Comparison of ENCODE assay signal across 27 cellular contexts in the genomic region with DNA sequence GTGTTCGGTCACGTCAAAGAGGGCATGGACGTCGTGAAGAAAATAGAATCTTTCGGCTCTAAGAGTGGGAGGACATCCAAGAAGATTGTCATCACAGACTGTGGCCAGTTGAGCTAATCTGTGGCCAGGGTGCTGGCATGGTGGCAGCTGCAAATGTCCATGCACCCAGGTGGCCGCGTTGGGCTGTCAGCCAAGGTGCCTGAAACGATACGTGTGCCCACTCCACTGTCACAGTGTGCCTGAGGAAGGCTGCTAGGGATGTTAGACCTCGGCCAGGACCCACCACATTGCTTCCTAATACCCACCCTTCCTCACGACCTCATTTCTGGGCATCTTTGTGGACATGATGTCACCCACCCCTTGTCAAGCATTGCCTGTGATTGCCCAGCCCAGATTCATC. TPM values are rescaled to one million over a fixed set of nuclear protein-coding genes. Genes with fewer than 3 reads are reported as not detected.
DNase-seq lines count a peak whose midpoint lies in the region; ATAC-seq and TF ChIP-seq lines count a peak whose summit lies in the region.
"Had no signal": no experiment of that assay in that cellular context is flagged by ENCODE, and none has a peak within 500 bp of the region (broad histone marks: within the 10 kb centered on the region; RNA-seq: fewer than 3 reads in every experiment).

No MANE protein-coding gene starts in this region.

- no peak overlapping the region for H4K8ac ChIP-seq in IMR-90 (ENCODE audit: low read depth in 2 of 2, low read length in 2 of 2)

- H3K4me3 ChIP-seq in IMR-90 (ENCODE audit: insufficient read depth, low read depth, low read length) (no peak overlapping the region), breast epithelium (no peak overlapping the region)
- H3K4me3 ChIP-seq: heart left ventricle, left lung, tibial artery had no signal

- intact Hi-C loops in activated CD4-positive, alpha-beta T cell treated with anti-CD3 and anti-CD28 coated beads, Interleukin-2, amount 10 ng/mL, durations not matched to agents 24 days and 14 days (cut with micrococcal nuclease), result no loop called here
- intact Hi-C loops in IMR-90 (cut with micrococcal nuclease) (no loop called here), breast epithelium (cut with DNase I; ENCODE audit: low total_unique reads) (no loop called here)

- no peaks in the 10 kb centered on the region for H3K9me3 Mint-ChIP-seq in activated CD4-positive, alpha-beta T cell treated with anti-CD3 and anti-CD28 coated beads, Interleukin-2, amount 10 ng/mL, durations not matched to agents 24 days and 14 days
- no peaks in the 10 kb centered on the region for H3K9me3 Mint-ChIP-seq in central memory CD8-positive, alpha-beta T cell
- H3K9me3 Mint-ChIP-seq in stimulated activated memory B cell treated with anti-CD40 and anti-IgM and Interleukin-4, amounts not matched to agents 10 μg/mL and 1 μg/mL and 100 μg/mL, for 72 hours, result no peaks in the 10 kb centered on the region
- H3K9me3 Mint-ChIP-seq: activated CD4-positive, alpha-beta memory T cell treated with anti-CD3 and anti-CD28 coated beads, Interleukin-2, amount 10 ng/mL, durations not matched to agents 7 days and 5 days; activated naive CD4-positive, alpha-beta T cell treated with anti-CD3 and anti-CD28 coated beads, Interleukin-2, amount 10 ng/mL, durations not matched to agents 7 days and 5 days; H9; mesothelial cell of epicardium had no signal

- in situ Hi-C loops in IMR-90 (cut with MboI; ENCODE audit: low sequenced_read_pairs), result no loop called here

- ATAC-seq in IMR-90 (ENCODE audit: low read depth), result no peak
- no peak for ATAC-seq in central memory CD8-positive, alpha-beta T cell (replicated peaks; ENCODE audit: extremely low read depth, poor library complexity, severe bottlenecking)
- ATAC-seq in stimulated activated memory B cell treated with anti-CD40 and anti-IgM and Interleukin-4, amounts not matched to agents 10 μg/mL and 1 μg/mL and 100 μg/mL, for 72 hours, result no peak
- ATAC-seq: heart left ventricle, left lung, SK-N-SH treated with all-trans-retinoic acid at 6 μM for 48 hours had no signal

- H3K36me3 ChIP-seq in IMR-90 (ENCODE audit: control insufficient read depth, insufficient read depth, low read length) (peaks cover 66% of the 10 kb centered on the region), breast epithelium (peaks cover 10% of the 10 kb centered on the region)

- no peak overlapping the region for H4K91ac ChIP-seq in IMR-90 (ENCODE audit: insufficient read depth, low read depth, low read length)

- peaks cover 46% of the 10 kb centered on the region for H3K4me1 Mint-ChIP-seq in activated CD4-positive, alpha-beta T cell treated with anti-CD3 and anti-CD28 coated beads, Interleukin-2, amount 10 ng/mL, durations not matched to agents 24 days and 14 days
- peaks cover 34% of the 10 kb centered on the region for H3K4me1 Mint-ChIP-seq in central memory CD8-positive, alpha-beta T cell
- H3K4me1 Mint-ChIP-seq in stimulated activated memory B cell treated with anti-CD40 and anti-IgM and Interleukin-4, amounts not matched to agents 10 μg/mL and 1 μg/mL and 100 μg/mL, for 72 hours, result peaks cover 76% of the 10 kb centered on the region

- dilution Hi-C loops in IMR-90 (cut with HindIII; ENCODE audit: low sequenced_read_pairs, unreplicated experiment), result no loop called here

- H3K27ac Mint-ChIP-seq in activated CD4-positive, alpha-beta T cell treated with anti-CD3 and anti-CD28 coated beads, Interleukin-2, amount 10 ng/mL, durations not matched to agents 24 days and 14 days, result peak overlapping the region; percentile 17
- H3K27ac Mint-ChIP-seq in central memory CD8-positive, alpha-beta T cell (ENCODE audit: low read depth), result no peak overlapping the region
- H3K27ac Mint-ChIP-seq in stimulated activated memory B cell treated with anti-CD40 and anti-IgM and Interleukin-4, amounts not matched to agents 10 μg/mL and 1 μg/mL and 100 μg/mL, for 72 hours, result peak overlapping the region; percentile 61
- H3K27ac Mint-ChIP-seq: activated CD4-positive, alpha-beta memory T cell treated with anti-CD3 and anti-CD28 coated beads, Interleukin-2, amount 10 ng/mL, durations not matched to agents 7 days and 5 days; activated naive CD4-positive, alpha-beta T cell treated with anti-CD3 and anti-CD28 coated beads, Interleukin-2, amount 10 ng/mL, durations not matched to agents 7 days and 5 days; H9; mesothelial cell of epicardium; progenitor cell of endocrine pancreas had no signal

- H2BK20ac ChIP-seq in IMR-90 (ENCODE audit: low read depth, low read length), result no peak overlapping the region

- H2AFZ ChIP-seq in IMR-90 (replicated peaks; ENCODE audit: low read length, poor library complexity), result peak overlapping the region; percentile 21

- H3K9ac ChIP-seq in IMR-90 (ENCODE audit: low read depth, low read length), result no peak overlapping the region

- H3K27ac ChIP-seq in IMR-90 (ENCODE audit: insufficient read depth, low read length), result no peak overlapping the region
- no peak overlapping the region for H3K27ac ChIP-seq in breast epithelium
- H3K27ac ChIP-seq: RWPE1, tibial artery, VCaP had no signal

- peaks cover 9% of the 10 kb centered on the region; the same call in 1 of the 2 replicates for H3K4me1 ChIP-seq in IMR-90 (ENCODE audit: control insufficient read depth, insufficient read depth, low read length)
- no peaks in the 10 kb centered on the region for H3K4me1 ChIP-seq in breast epithelium

- no peak for TF ChIP-seq POLR2A in IMR-90 (IDR thresholded peaks at IDR 0.05; ENCODE audit: low read depth, low read length)
- TF ChIP-seq POLR2A in breast epithelium (IDR thresholded peaks at IDR 0.05), result no peak

- peaks cover 79% of the 10 kb centered on the region for H3K36me3 Mint-ChIP-seq in activated CD4-positive, alpha-beta T cell treated with anti-CD3 and anti-CD28 coated beads, Interleukin-2, amount 10 ng/mL, durations not matched to agents 24 days and 14 days (ENCODE audit: low read depth)
- H3K36me3 Mint-ChIP-seq in central memory CD8-positive, alpha-beta T cell (ENCODE audit: insufficient read depth), result peaks cover 43% of the 10 kb centered on the region
- peaks cover 82% of the 10 kb centered on the region for H3K36me3 Mint-ChIP-seq in stimulated activated memory B cell treated with anti-CD40 and anti-IgM and Interleukin-4, amounts not matched to agents 10 μg/mL and 1 μg/mL and 100 μg/mL, for 72 hours

- no peak overlapping the region for H2AK5ac ChIP-seq in IMR-90 (ENCODE audit: low read depth, low read length)

- no peak overlapping the region for H2AK9ac ChIP-seq in IMR-90 (replicated peaks; ENCODE audit: low read depth, low read length, poor library complexity)

- no peak overlapping the region for H3K56ac ChIP-seq in IMR-90 (ENCODE audit: extremely low read depth, insufficient read depth, low read length)

- no peak for TF ChIP-seq CTCF in IMR-90 (conservative IDR thresholded peaks at IDR 0.05; ENCODE audit: low read depth, low read length)
- no peak for TF ChIP-seq CTCF in breast epithelium (IDR thresholded peaks at IDR 0.05)

- no peak overlapping the region for H4K5ac ChIP-seq in IMR-90 (ENCODE audit: low read depth, low read length)

- H2BK120ac ChIP-seq in IMR-90 (ENCODE audit: low read depth, low read length), result no peak overlapping the region

- H3K9me1 ChIP-seq in IMR-90 (ENCODE audit: insufficient read depth, low read length), result peaks cover 20% of the 10 kb centered on the region

- CTCF ChIA-PET in IMR-90 (lab: Yijun Ruan, JAX), result no interaction called here

- H2BK5ac ChIP-seq in IMR-90 (ENCODE audit: low read depth, low read length, poor library complexity, severe bottlenecking), result no peak overlapping the region

- H3K9me3 ChIP-seq in IMR-90 (ENCODE audit: control insufficient read depth, insufficient read depth, low read length) (no peaks in the 10 kb centered on the region), breast epithelium (no peaks in the 10 kb centered on the region)
- H3K9me3 ChIP-seq: heart left ventricle, left lung, tibial artery had no signal

- H4K20me1 ChIP-seq in IMR-90 (ENCODE audit: insufficient read depth, low read length), result peaks cover 55% of the 10 kb centered on the region

- H3K27me3 Mint-ChIP-seq in activated CD4-positive, alpha-beta T cell treated with anti-CD3 and anti-CD28 coated beads, Interleukin-2, amount 10 ng/mL, durations not matched to agents 24 days and 14 days, result no peaks in the 10 kb centered on the region
- no peaks in the 10 kb centered on the region for H3K27me3 Mint-ChIP-seq in central memory CD8-positive, alpha-beta T cell
- H3K27me3 Mint-ChIP-seq in stimulated activated memory B cell treated with anti-CD40 and anti-IgM and Interleukin-4, amounts not matched to agents 10 μg/mL and 1 μg/mL and 100 μg/mL, for 72 hours, result no peaks in the 10 kb centered on the region
- H3K27me3 Mint-ChIP-seq: activated CD4-positive, alpha-beta memory T cell treated with anti-CD3 and anti-CD28 coated beads, Interleukin-2, amount 10 ng/mL, durations not matched to agents 7 days and 5 days; activated naive CD4-positive, alpha-beta T cell treated with anti-CD3 and anti-CD28 coated beads, Interleukin-2, amount 10 ng/mL, durations not matched to agents 7 days and 5 days; progenitor cell of endocrine pancreas had no signal

- H3K4ac ChIP-seq in IMR-90 (ENCODE audit: low read depth, low read length), result no peak overlapping the region

- POLR2A ChIA-PET in IMR-90 (lab: Charles Lee; ENCODE audit: unreplicated experiment), result interaction anchor here (0.6 kb wide), 1 partner anchor 551 kb away, joined by 3 read pairs; no protein-coding TSS in a partner anchor

- no peak for DNase-seq in activated CD4-positive, alpha-beta T cell treated with anti-CD3 and anti-CD28 coated beads, Interleukin-2, amount 10 ng/mL, durations not matched to agents 24 days and 14 days
- DNase-seq in activated CD4-positive, alpha-beta T cell treated with anti-CD3 and anti-CD28 coated beads, Interleukin-2, amount 50 U/mL, for 1 hour, result no peak
- DNase-seq in IMR-90, result no peak
- no peak for DNase-seq in central memory CD8-positive, alpha-beta T cell (ENCODE audit: low spot score in 2 of 2)
- no peak for DNase-seq in stimulated activated CD4-positive, alpha-beta T cell treated with anti-CD3 and anti-CD28 coated beads, Interleukin-2, amount 100 ng/mL, for 24 hours
- no peak for DNase-seq in breast epithelium (ENCODE audit: low spot score in 2 of 2)
- no peak for DNase-seq in HuH-7 (ENCODE audit: low spot score)
- DNase-seq: activated naive CD4-positive, alpha-beta T cell treated with anti-CD3 and anti-CD28 coated beads, Interleukin-2, amount 10 ng/mL, durations not matched to agents 7 days and 5 days; activated T-cell treated with anti-CD3 and anti-CD28 coated beads, Interleukin-2, amount 50 U/mL, for 48 hours; cerebellar nuclear complex; DMS79; Karpas-422; left lung; NCI-H187; NCI-H526 treated with DMSO at 0.1 percent for 48 hours; stimulated activated CD4-positive, alpha-beta T cell treated with anti-CD3 and anti-CD28 coated beads, Interleukin-1b, Interleukin-23, amount 100 ng/mL, for 48 hours; stimulated activated naive CD4-positive, alpha-beta T cell had no signal

- no peak overlapping the region for H3K18ac ChIP-seq in IMR-90 (ENCODE audit: low read depth, low read length)

- WGBS in IMR-90 (ENCODE audit: extremely low coverage in 2 of 2, insufficient read length in 1 of 2), 2 experiments, result no CpG with 5 or more reads among the region's 11 CpGs

- no peak for TF ChIP-seq RAD21 in IMR-90 (IDR thresholded peaks at IDR 0.05; ENCODE audit: low read length)

- peak overlapping the region; percentile 1 for H3K4me3 Mint-ChIP-seq in activated CD4-positive, alpha-beta T cell treated with anti-CD3 and anti-CD28 coated beads, Interleukin-2, amount 10 ng/mL, durations not matched to agents 24 days and 14 days
- H3K4me3 Mint-ChIP-seq in central memory CD8-positive, alpha-beta T cell, result peak overlapping the region; percentile 5
- no peak overlapping the region for H3K4me3 Mint-ChIP-seq in stimulated activated memory B cell treated with anti-CD40 and anti-IgM and Interleukin-4, amounts not matched to agents 10 μg/mL and 1 μg/mL and 100 μg/mL, for 72 hours
- H3K4me3 Mint-ChIP-seq: activated CD4-positive, alpha-beta memory T cell treated with anti-CD3 and anti-CD28 coated beads, Interleukin-2, amount 10 ng/mL, durations not matched to agents 7 days and 5 days; activated naive CD4-positive, alpha-beta T cell treated with anti-CD3 and anti-CD28 coated beads, Interleukin-2, amount 10 ng/mL, durations not matched to agents 7 days and 5 days; H9; mesothelial cell of epicardium had no signal

- H3K27me3 ChIP-seq in IMR-90 (ENCODE audit: control insufficient read depth, insufficient read depth, low read length) (no peaks in the 10 kb centered on the region), breast epithelium (no peaks in the 10 kb centered on the region)
- H3K27me3 ChIP-seq: heart left ventricle, left lung, tibial artery had no signal

- no peak overlapping the region for H2BK15ac ChIP-seq in IMR-90 (ENCODE audit: low read depth, low read length)

- peaks cover 27 to 64% of the 10 kb centered on the region in 2 experiments for H3K79me1 ChIP-seq in IMR-90 (ENCODE audit: low read depth in 1 of 2, low read length in 2 of 2)

- H3K23ac ChIP-seq in IMR-90 (ENCODE audit: low read depth, low read length), result no peak overlapping the region

- no peak overlapping the region for H3K14ac ChIP-seq in IMR-90 (replicated peaks; ENCODE audit: low read depth, low read length)

- H3K4me2 ChIP-seq in IMR-90 (ENCODE audit: low read depth, low read length), result no peak overlapping the region

- BruUV-seq in IMR-90 (replicated peaks; lab: Mats Ljungman, UMichigan), result no TSS peak

RNA-seq across cellular contexts. Expression of a gene that starts 6.5 kb away (rescaled TPM):
- 157 and 161 TPM in 2 replicates for total RNA-seq in activated CD4-positive, alpha-beta T cell treated with anti-CD3 and anti-CD28 coated beads, Interleukin-2, amount 10 ng/mL, durations not matched to agents 24 days and 14 days
- total RNA-seq in IMR-90 (2012; rRNA removed) (29.2 and 29.7 TPM in 2 replicates), breast epithelium (10 to 100 TPM; 16.0 to 39.3 (median 30.7) TPM)
- 127 and 130 TPM in 2 replicates for polyA plus RNA-seq in IMR-90 (2012; rRNA removed)
- polyA plus RNA-seq in IMR-90 (2012; cell fraction: cytosol; rRNA removed), result 113 and 150 TPM in 2 replicates
- polyA plus RNA-seq in IMR-90 (2012; cell fraction: nucleus; rRNA removed; ENCODE audit: low replicate concordance), result 205 and 248 TPM in 2 replicates
